In the genomic region with DNA sequence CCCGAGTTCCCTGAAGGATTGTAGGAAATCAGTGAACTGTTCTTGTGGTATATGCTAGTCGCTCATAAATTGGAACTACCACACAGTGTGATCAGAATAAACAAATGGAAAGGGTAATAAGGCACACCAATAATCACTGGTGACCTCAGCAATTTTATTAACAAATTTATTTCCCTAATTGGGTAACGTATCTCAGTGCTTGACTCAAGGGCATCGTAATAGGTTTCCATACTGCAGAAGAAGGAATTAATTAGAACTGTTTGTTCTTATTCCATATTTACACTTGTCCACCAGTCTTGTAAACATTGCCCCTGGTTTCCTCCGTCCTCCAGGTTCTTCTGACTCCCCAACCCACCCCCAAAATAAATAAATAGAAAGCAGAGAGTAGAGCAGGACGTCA, we compare ENCODE assay signal across 14 cellular contexts. TPM values are rescaled to one million over a fixed set of nuclear protein-coding genes. Genes with fewer than 3 reads are reported as not detected.
"Had no signal": no experiment of that assay in that cellular context is flagged by ENCODE, and none has a peak within 500 bp of the region (broad histone marks: within the 10 kb centered on the region; RNA-seq: fewer than 3 reads in every experiment).

No MANE protein-coding gene starts in this region.

- H3K9me3 ChIP-seq: breast epithelium, ovary, tibial nerve, vagina had no signal

- H3K4me3 ChIP-seq: breast epithelium, ovary, skin epidermis, tibial nerve, vagina had no signal

- ATAC-seq: activated T-cell treated with anti-CD3 and anti-CD28 coated beads, Interleukin-2, amount 50 U/mL, for 72 hours had no signal

- H3K27me3 ChIP-seq: breast epithelium, ovary, tibial nerve, vagina had no signal

- H3K4me1 ChIP-seq: breast epithelium had no signal

- DNase-seq: activated CD4-positive, alpha-beta memory T cell treated with anti-CD3 and anti-CD28 coated beads for 36 hours; activated naive CD8-positive, alpha-beta T cell treated with anti-CD3 and anti-CD28 coated beads, Interleukin-2, amount 10 ng/mL, durations not matched to agents 7 days and 5 days; activated T-cell treated with anti-CD3 and anti-CD28 coated beads, Interleukin-2, amount 50 U/mL, for 72 hours; aorta; endodermal cell; erythroblast; ovary; retina; stimulated activated CD4-positive, alpha-beta T cell treated with anti-CD3 and anti-CD28 coated beads, Interleukin-4, amount 100 ng/mL, for 4 hours had no signal

- H3K27ac ChIP-seq: ovary, skin epidermis, tibial nerve, vagina had no signal

- H3K36me3 ChIP-seq: breast epithelium, ovary, tibial nerve, vagina had no signal

RNA-seq across cellular contexts. Expression of gene IP6K3, which starts 25.2 kb away (rescaled TPM):
- total RNA-seq: activated CD4-positive, alpha-beta memory T cell treated with anti-CD3 and anti-CD28 coated beads for 36 hours; activated naive CD8-positive, alpha-beta T cell treated with anti-CD3 and anti-CD28 coated beads, Interleukin-2, amount 10 ng/mL, durations not matched to agents 7 days and 5 days; activated T-cell treated with anti-CD3 and anti-CD28 coated beads, Interleukin-2, amount 50 U/mL, for 72 hours; dermis microvascular lymphatic vessel endothelial cell; endodermal cell had no signal
